ENCODE assay signal across 16 cellular contexts in the genomic region with DNA sequence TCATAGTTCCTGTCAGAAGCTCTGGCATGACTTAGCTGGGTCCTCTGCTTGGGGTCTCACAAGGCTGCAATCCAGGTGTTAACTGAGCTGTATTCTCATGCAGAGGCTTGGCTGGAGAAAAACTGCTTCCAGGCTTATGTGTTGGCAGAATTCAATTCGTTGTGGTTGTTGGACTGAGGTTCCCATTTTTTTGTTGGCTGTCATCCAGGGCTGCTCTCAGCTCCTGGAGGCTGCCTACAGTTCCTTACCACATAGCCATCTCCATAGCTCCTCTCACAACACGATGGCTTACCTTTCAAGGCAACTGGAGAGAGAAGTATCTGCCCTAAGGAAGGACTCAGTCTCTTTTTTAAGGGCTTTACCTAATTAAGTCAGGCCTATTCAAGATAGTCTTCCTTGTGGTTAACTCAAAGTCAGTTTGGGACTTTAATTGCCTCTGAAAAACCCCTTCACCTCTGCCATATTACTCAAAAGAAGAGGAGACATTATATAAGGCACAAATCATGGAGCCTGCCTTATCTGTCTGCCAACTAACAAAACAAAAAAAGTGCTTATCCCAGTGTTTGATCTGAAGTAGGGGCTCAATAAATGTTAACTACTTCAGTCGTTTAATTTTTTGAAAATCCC. TPM values are rescaled to one million over a fixed set of nuclear protein-coding genes. Genes with fewer than 3 reads are reported as not detected.
DNase-seq lines count a peak whose midpoint lies in the region; ATAC-seq and TF ChIP-seq lines count a peak whose summit lies in the region.
"Had no signal": no experiment of that assay in that cellular context is flagged by ENCODE, and none has a peak within 500 bp of the region (broad histone marks: within the 10 kb centered on the region; RNA-seq: fewer than 3 reads in every experiment).

No MANE protein-coding gene starts in this region.

- WGBS in transverse colon (ENCODE audit: low coverage in 1 of 2), 2 donors = 46 to 55% methylated on average over 1 to 3 of the region's 3 CpGs

- no peaks in the 10 kb centered on the region for H3K36me3 ChIP-seq in tibial artery
- H3K36me3 ChIP-seq in transverse colon = no peaks in the 10 kb centered on the region
- H3K36me3 ChIP-seq: ovary, SJSA1 had no signal

- CTCF ChIA-PET in activated CD4-positive, alpha-beta T cell treated with anti-CD3 and anti-CD28 coated beads for 36 hours (lab: Charles Lee) = interaction anchor here (1.6 to 8.0 kb wide), 11 partner anchors 8 to 357 kb away, joined by 5 to 102 read pairs (median 11); no protein-coding TSS in a partner anchor

- H3K27ac ChIP-seq in tibial artery (no peak overlapping the region), transverse colon (no peak overlapping the region)
- H3K27ac ChIP-seq: coronary artery, ovary, SJSA1 had no signal

- peak; percentile 52 for ATAC-seq in activated CD4-positive, alpha-beta T cell treated with anti-CD3 and anti-CD28 coated beads for 36 hours
- ATAC-seq in left colon = no peak

- no peak for DNase-seq in activated CD4-positive, alpha-beta T cell treated with anti-CD3 and anti-CD28 coated beads for 36 hours
- no peak for DNase-seq in activated CD4-positive, alpha-beta T cell treated with anti-CD3 and anti-CD28 coated beads, Interleukin-2, amount 50 U/mL, for 4 hours
- DNase-seq in Jurkat, Clone E6-1 (ENCODE audit: low read depth, low spot score) = peak; percentile 31
- DNase-seq in amniotic epithelial cell (ENCODE audit: low read depth) (peak; percentile 1), renal cortical epithelial cell (ENCODE audit: low read depth) (peak; percentile 29), tibial artery (no peak), transverse colon (no peak), left colon (no peak)
- DNase-seq: activated naive CD8-positive, alpha-beta T cell treated with anti-CD3 and anti-CD28 coated beads, Interleukin-2, amount 10 ng/mL, durations not matched to agents 7 days and 5 days; DMS53; HCEC 1CT; NCI-H146; ovary had no signal

- POLR2A ChIA-PET in activated CD4-positive, alpha-beta T cell treated with anti-CD3 and anti-CD28 coated beads for 36 hours (lab: Charles Lee) = no interaction called here

- TF ChIP-seq CTCF in tibial artery (IDR thresholded peaks at IDR 0.05) = no peak
- no peak for TF ChIP-seq CTCF in transverse colon (IDR thresholded peaks at IDR 0.05)

- no peak overlapping the region for H3K4me3 ChIP-seq in Jurkat, Clone E6-1 (ENCODE audit: low read length)
- H3K4me3 ChIP-seq in tibial artery (no peak overlapping the region), transverse colon (no peak overlapping the region)
- H3K4me3 ChIP-seq: coronary artery, ovary, SJSA1 had no signal

- H3K9me3 ChIP-seq in tibial artery (peaks cover 0 to 4% (median 2%) of the 10 kb centered on the region in 3 donors), transverse colon (no peaks in the 10 kb centered on the region)
- H3K9me3 ChIP-seq: ovary, SJSA1 had no signal

- H3K9me3 Mint-ChIP-seq in activated CD4-positive, alpha-beta T cell treated with anti-CD3 and anti-CD28 coated beads for 36 hours (ENCODE audit: low read depth) = peaks cover 2% of the 10 kb centered on the region
- H3K9me3 Mint-ChIP-seq: activated naive CD8-positive, alpha-beta T cell treated with anti-CD3 and anti-CD28 coated beads, Interleukin-2, amount 10 ng/mL, durations not matched to agents 7 days and 5 days had no signal

- H3K4me1 Mint-ChIP-seq in activated CD4-positive, alpha-beta T cell treated with anti-CD3 and anti-CD28 coated beads for 36 hours = peaks cover 90% of the 10 kb centered on the region

- no peak for TF ChIP-seq EP300 in transverse colon (IDR thresholded peaks at IDR 0.05; ENCODE audit: low read depth)

- H3K4me3 Mint-ChIP-seq in activated CD4-positive, alpha-beta T cell treated with anti-CD3 and anti-CD28 coated beads for 36 hours = peak overlapping the region; percentile 20
- H3K4me3 Mint-ChIP-seq: activated naive CD8-positive, alpha-beta T cell treated with anti-CD3 and anti-CD28 coated beads, Interleukin-2, amount 10 ng/mL, durations not matched to agents 7 days and 5 days had no signal

- no peaks in the 10 kb centered on the region for H3K27me3 Mint-ChIP-seq in activated CD4-positive, alpha-beta T cell treated with anti-CD3 and anti-CD28 coated beads for 36 hours
- H3K27me3 Mint-ChIP-seq: activated naive CD8-positive, alpha-beta T cell treated with anti-CD3 and anti-CD28 coated beads, Interleukin-2, amount 10 ng/mL, durations not matched to agents 7 days and 5 days had no signal

- TF ChIP-seq POLR2A in transverse colon (IDR thresholded peaks at IDR 0.05) = no peak

- H3K27ac Mint-ChIP-seq in activated CD4-positive, alpha-beta T cell treated with anti-CD3 and anti-CD28 coated beads for 36 hours = peak overlapping the region; percentile 70
- H3K27ac Mint-ChIP-seq: activated naive CD8-positive, alpha-beta T cell treated with anti-CD3 and anti-CD28 coated beads, Interleukin-2, amount 10 ng/mL, durations not matched to agents 7 days and 5 days had no signal

- in situ Hi-C loops in transverse colon (cut with MboI; ENCODE audit: low pct_ligation_motif_present in 1 of 4, low pct_unique_long_range_greater_than_20kb in 1 of 4, low sequenced_read_pairs in 3 of 4) = no loop called here

- intact Hi-C loops in activated CD4-positive, alpha-beta T cell treated with anti-CD3 and anti-CD28 coated beads for 36 hours (cut with DNase I, micrococcal nuclease) = loop anchor here (5.0 to 10.0 kb wide), 3 partner anchors 129 to 1052 kb away; partner anchors contain the start of genes APBB1 (in 1 of the 2), TRIM22 (in 1 of the 2) and TRIM5 (in 1 of the 2)
- intact Hi-C loops in tibial artery (cut with DNase I; ENCODE audit: low total_unique reads) = no loop called here
- intact Hi-C loops in transverse colon (cut with DNase I; ENCODE audit: low total_unique reads) = no loop called here
- intact Hi-C loops in left colon (cut with DNase I, micrococcal nuclease) = no loop called here

- H3K27me3 ChIP-seq in tibial artery (peaks cover 0 to 3% of the 10 kb centered on the region in 2 donors), transverse colon (no peaks in the 10 kb centered on the region)
- H3K27me3 ChIP-seq: ovary, SJSA1 had no signal

- H3K4me1 ChIP-seq in tibial artery (no peaks in the 10 kb centered on the region), transverse colon (peaks cover 0 to 4% (median 0%) of the 10 kb centered on the region in 4 donors)
- H3K4me1 ChIP-seq: SJSA1 had no signal

- peaks cover 44% of the 10 kb centered on the region for H3K36me3 Mint-ChIP-seq in activated CD4-positive, alpha-beta T cell treated with anti-CD3 and anti-CD28 coated beads for 36 hours (ENCODE audit: low read depth)

RNA-seq across cellular contexts. Expression of gene OR2AG2, which starts 35.2 kb away (rescaled TPM):
- under 1 TPM; 0.14 to 0.26 TPM for total RNA-seq in activated CD4-positive, alpha-beta T cell treated with anti-CD3 and anti-CD28 coated beads for 36 hours
- polyA plus RNA-seq in Jurkat, Clone E6-1 (2012; ENCODE audit: insufficient read depth, insufficient read length) = not detected
- 0.25 and 0.35 TPM in 2 replicates for total RNA-seq in renal cortical epithelial cell
- total RNA-seq in transverse colon = 10 to 100 TPM in 1 of 4 donors, under 1 TPM in 3; 0.14 to 17.2 (median 0.79) TPM
- total RNA-seq in left colon = under 1 TPM; 0.11 to 0.21 TPM
- total RNA-seq: activated naive CD8-positive, alpha-beta T cell treated with anti-CD3 and anti-CD28 coated beads, Interleukin-2, amount 10 ng/mL, durations not matched to agents 7 days and 5 days; SJSA1 had no signal

RNA-seq across cellular contexts. Expression of gene OR2AG1, which starts 46.2 kb away (rescaled TPM):
- not detected for total RNA-seq in activated CD4-positive, alpha-beta T cell treated with anti-CD3 and anti-CD28 coated beads for 36 hours
- polyA plus RNA-seq in Jurkat, Clone E6-1 (2012; ENCODE audit: insufficient read depth, insufficient read length) = not detected
- total RNA-seq in renal cortical epithelial cell = not detected in 2 replicates
- not detected for total RNA-seq in transverse colon
- total RNA-seq in left colon = not detected
- total RNA-seq: activated naive CD8-positive, alpha-beta T cell treated with anti-CD3 and anti-CD28 coated beads, Interleukin-2, amount 10 ng/mL, durations not matched to agents 7 days and 5 days; ovary; SJSA1; ureter had no signal
- polyA plus RNA-seq: ovary had no signal

RNA-seq across cellular contexts. Expression of gene MRPL17, which starts 53.5 kb away (rescaled TPM):
- total RNA-seq in activated CD4-positive, alpha-beta T cell treated with anti-CD3 and anti-CD28 coated beads for 36 hours = 100 to 1,000 TPM; 118 to 156 TPM
- polyA plus RNA-seq in Jurkat, Clone E6-1 (2012; ENCODE audit: insufficient read depth, insufficient read length) = 162 TPM
- 27.2 and 49.8 TPM in 2 replicates for total RNA-seq in renal cortical epithelial cell
- total RNA-seq in transverse colon = 10 to 100 TPM in 3 of 4 donors, 1 to 10 TPM in 1; 9.3 to 62.9 (median 14.2) TPM
- 10 to 100 TPM; 24.7 to 29.9 TPM for total RNA-seq in left colon

Comparison
In these comparisons a context has a peak if more than half of its experiments do, and no peak if none do; other contexts are left out.
1. DNase-seq: peak in Jurkat, Clone E6-1 (single experiment), amniotic epithelial cell (single experiment) and renal cortical epithelial cell (single experiment); none in activated CD4-positive, alpha-beta T cell treated with anti-CD3 and anti-CD28 coated beads for 36 hours (single experiment), activated CD4-positive, alpha-beta T cell treated with anti-CD3 and anti-CD28 coated beads, Interleukin-2, amount 50 U/mL, for 4 hours (0 of 2), tibial artery (0 of 2), transverse colon (single experiment) and left colon (0 of 2).
2. intact Hi-C loops: an anchor here in activated CD4-positive, alpha-beta T cell treated with anti-CD3 and anti-CD28 coated beads for 36 hours (5.0 to 10.0 kb wide); none called in tibial artery, transverse colon and left colon.